Comparison of ENCODE assay signal across 19 cellular contexts in the genomic region with DNA sequence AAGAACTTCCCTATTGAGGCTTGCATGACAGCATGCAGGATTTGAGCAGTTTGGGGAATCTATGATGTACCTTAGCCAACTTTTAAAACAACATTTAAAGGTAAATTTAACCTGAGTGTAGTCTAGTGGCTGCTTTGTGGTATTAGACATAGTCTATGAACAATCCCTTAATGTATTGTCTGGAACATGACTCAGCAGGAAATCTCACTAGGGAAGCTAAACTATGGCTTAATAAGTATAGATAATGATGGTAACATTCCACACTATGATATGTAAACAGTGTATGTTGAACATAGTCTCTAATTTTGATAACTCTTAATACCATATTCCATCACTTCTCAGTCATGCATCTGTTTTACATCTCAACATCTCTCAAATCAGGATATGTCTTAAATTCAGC. TPM values are rescaled to one million over a fixed set of nuclear protein-coding genes. Genes with fewer than 3 reads are reported as not detected.
DNase-seq lines count a peak whose midpoint lies in the region; ATAC-seq, FAIRE-seq and TF ChIP-seq lines count a peak whose summit lies in the region.
"Had no signal": no experiment of that assay in that cellular context is flagged by ENCODE, and none has a peak within 500 bp of the region (broad histone marks: within the 10 kb centered on the region; RNA-seq: fewer than 3 reads in every experiment).

No MANE protein-coding gene starts in this region.

- in situ Hi-C loops in HepG2 (cut with HindIII; ENCODE audit: extremely low pct_ligation_motif_present, low pct_unique_long_range_greater_than_20kb) = no loop called here

- H3K27ac ChIP-seq in HepG2 (ENCODE audit: extremely low read length, insufficient read depth, low read length) (peak overlapping the region; percentile 92), right lobe of liver (no peak overlapping the region), fibroblast of lung (ENCODE audit: insufficient read depth, low read length) (no peak overlapping the region), thyroid gland (peak overlapping the region in 1 of 3 donors; percentile 85)
- H3K27ac ChIP-seq: dorsolateral prefrontal cortex, gastroesophageal sphincter, pancreas, spleen had no signal

- no peak for TF ChIP-seq POLR2A in HepG2 (IDR thresholded peaks at IDR 0.05; ENCODE audit: insufficient read depth in 1 of 2, low read depth in 2 of 2, low read length in 2 of 2)
- TF ChIP-seq POLR2A in right lobe of liver (IDR thresholded peaks at IDR 0.05) = no peak
- no peak for TF ChIP-seq POLR2A in thyroid gland (IDR thresholded peaks at IDR 0.05)

- no peak for TF ChIP-seq CTCF in HepG2 (CRISPR knock-in tag; IDR thresholded peaks at IDR 0.05)
- no peak for TF ChIP-seq CTCF in right lobe of liver (IDR thresholded peaks at IDR 0.05)
- TF ChIP-seq CTCF in fibroblast of lung (conservative IDR thresholded peaks at IDR 0.05 in 1 of 2, IDR thresholded peaks at IDR 0.05 in 1 of 2; ENCODE audit: low read depth in 1 of 2, low read length in 2 of 2) = no peak
- no peak for TF ChIP-seq CTCF in thyroid gland (IDR thresholded peaks at IDR 0.05)

- BruUV-seq in HepG2 (replicated peaks; lab: Mats Ljungman, UMichigan) = no TSS peak

- no peaks in the 10 kb centered on the region for H3K9me3 ChIP-seq in HepG2 (ENCODE audit: low read length)
- H3K9me3 ChIP-seq in right lobe of liver = no peaks in the 10 kb centered on the region
- H3K9me3 ChIP-seq in fibroblast of lung (ENCODE audit: control insufficient read depth, insufficient read depth, low read depth, low read length) = no peaks in the 10 kb centered on the region
- no peaks in the 10 kb centered on the region for H3K9me3 ChIP-seq in thyroid gland
- H3K9me3 ChIP-seq in MG63 = no peaks in the 10 kb centered on the region
- H3K9me3 ChIP-seq: gastroesophageal sphincter, mucosa of descending colon, pancreas, spleen had no signal

- no peak for TF ChIP-seq EP300 in HepG2 (IDR thresholded peaks at IDR 0.05; ENCODE audit: low read depth in 2 of 2, low read length in 2 of 2)
- TF ChIP-seq EP300 in HepG2 (CRISPR knock-in tag; IDR thresholded peaks at IDR 0.05; ENCODE audit: borderline replicate concordance) = no peak

- intact Hi-C loops in HepG2 (cut with micrococcal nuclease; ENCODE audit: unreplicated experiment) (loop anchor here (5.0 kb wide), 1 partner anchor 119 kb away; a partner anchor contains a TSS), right lobe of liver (cut with DNase I) (no loop called here), thyroid gland (cut with DNase I) (no loop called here)

- no peak for TF ChIP-seq RAD21 in HepG2 (CRISPR knock-in tag; IDR thresholded peaks at IDR 0.05)

- DNase-seq in HepG2 (ENCODE audit: low spot score) (peak; percentile 50), right lobe of liver (no peak), fibroblast of lung (ENCODE audit: low read depth in 2 of 2) (peak; percentile 50 to 58), thyroid gland (no peak), 8988T (no peak), MG63 (no peak)
- DNase-seq: activated CD4-positive, alpha-beta T cell treated with anti-CD3 and anti-CD28 coated beads, Interleukin-2, amount 50 U/mL, for 1 hour; activated T-cell treated with anti-CD3 and anti-CD28 coated beads, Interleukin-2, amount 50 U/mL, for 4 hours; dorsolateral prefrontal cortex; mucosa of descending colon; NCI-H146; NCI-H524 treated with DMSO at 0.1 percent for 48 hours; pancreas; spleen had no signal

- POLR2A ChIA-PET in HepG2 (lab: Yijun Ruan, JAX) = interaction anchor here (3.9 kb wide), 1 partner anchor 37 kb away, joined by 41 read pairs; no protein-coding TSS in a partner anchor

- H4K20me1 ChIP-seq in HepG2 (ENCODE audit: insufficient read depth, low read length) (no peaks in the 10 kb centered on the region), fibroblast of lung (ENCODE audit: control insufficient read depth, extremely low read depth, insufficient read depth, low read length) (no peaks in the 10 kb centered on the region)

- no peak for FAIRE-seq in HepG2 (lab: Jason Lieb, UNC)
- FAIRE-seq: pancreas had no signal

- H3K79me2 ChIP-seq in HepG2 (ENCODE audit: insufficient read depth, low read length) = peaks cover 7% of the 10 kb centered on the region
- H3K79me2 ChIP-seq in fibroblast of lung (ENCODE audit: control insufficient read depth, insufficient read depth, low read length) = no peaks in the 10 kb centered on the region

- H3K4me1 ChIP-seq in HepG2 (ENCODE audit: insufficient read depth, low read length) (peaks cover 81% of the 10 kb centered on the region), right lobe of liver (no peaks in the 10 kb centered on the region), fibroblast of lung (ENCODE audit: control insufficient read depth, extremely low read depth, insufficient read depth, low read length) (no peaks in the 10 kb centered on the region), thyroid gland (peaks cover 40 to 43% of the 10 kb centered on the region in 2 donors)

- H3K9ac ChIP-seq in HepG2 (ENCODE audit: insufficient read depth, low read depth, low read length) (no peak overlapping the region; the same call in 1 of the 2 replicates), fibroblast of lung (ENCODE audit: insufficient read depth, low read length) (no peak overlapping the region)

- H3K36me3 ChIP-seq in HepG2 (replicated peaks in 1 of 2; ENCODE audit: control insufficient read depth in 1 of 2, insufficient read depth in 2 of 2, low read length in 2 of 2) (peaks cover 0 to 2% of the 10 kb centered on the region in 2 experiments; a peak in 2 of 5 replicates), right lobe of liver (no peaks in the 10 kb centered on the region), fibroblast of lung (ENCODE audit: control insufficient read depth, insufficient read depth, low read length) (no peaks in the 10 kb centered on the region), thyroid gland (no peaks in the 10 kb centered on the region), MG63 (peaks cover 23% of the 10 kb centered on the region)
- H3K36me3 ChIP-seq: pancreas had no signal

- H3K4me3 ChIP-seq in HepG2 (replicated peaks in 1 of 3; ENCODE audit: insufficient read depth in 1 of 3, low read depth in 2 of 3, low read length in 3 of 3) (no peak overlapping the region), right lobe of liver (no peak overlapping the region), fibroblast of lung (replicated peaks in 1 of 4; ENCODE audit: control extremely low read depth in 1 of 4, insufficient read depth in 1 of 4, low read depth in 3 of 4, low read length in 4 of 4) (no peak overlapping the region), thyroid gland (replicated peaks in 1 of 3) (no peak overlapping the region), MG63 (no peak overlapping the region)
- H3K4me3 ChIP-seq: dorsolateral prefrontal cortex, gastroesophageal sphincter, mucosa of descending colon, pancreas, spleen had no signal

- H3K4me2 ChIP-seq in HepG2 (ENCODE audit: low read depth, low read length) (no peak overlapping the region), fibroblast of lung (ENCODE audit: extremely low read depth, insufficient read depth, low read length) (no peak overlapping the region)

- ATAC-seq in HepG2 (no peak), right lobe of liver (no peak), SK-N-SH treated with all-trans-retinoic acid at 6 μM for 48 hours (peak; percentile 68), HG03354 (IDR thresholded peaks at IDR 0.05; ENCODE audit: poor library complexity, severe bottlenecking, unreplicated experiment) (no peak)
- ATAC-seq: activated T-cell treated with anti-CD3 and anti-CD28 coated beads, Interleukin-2, amount 50 U/mL, for 4 hours; gastroesophageal sphincter; mucosa of descending colon; pancreas had no signal

- CTCF ChIA-PET in HepG2 (lab: Yijun Ruan, JAX; ENCODE audit: low intra/inter-chr PET ratio, low total read pairs) = no interaction called here

- no peaks in the 10 kb centered on the region for H3K27me3 ChIP-seq in HepG2 (ENCODE audit: control insufficient read depth in 1 of 2, insufficient read depth in 2 of 2, low read length in 2 of 2)
- no peaks in the 10 kb centered on the region for H3K27me3 ChIP-seq in right lobe of liver
- no peaks in the 10 kb centered on the region for H3K27me3 ChIP-seq in fibroblast of lung (ENCODE audit: control insufficient read depth, insufficient read depth, low read length)
- no peaks in the 10 kb centered on the region for H3K27me3 ChIP-seq in thyroid gland
- H3K27me3 ChIP-seq in MG63 = no peaks in the 10 kb centered on the region
- H3K27me3 ChIP-seq: dorsolateral prefrontal cortex, gastroesophageal sphincter, pancreas, spleen had no signal

- no peak overlapping the region for H2AFZ ChIP-seq in HepG2 (ENCODE audit: low read length)
- no peak overlapping the region for H2AFZ ChIP-seq in fibroblast of lung (ENCODE audit: low read length)

RNA-seq across cellular contexts. Expression of a gene that starts 52.1 kb away (rescaled TPM):
- total RNA-seq in HepG2 (2016; rRNA removed; fragmentation: Illumina TruSeq; extraction: Trizol) = not detected in 2 replicates
- total RNA-seq in HepG2 (2016; cell fraction: cytosol; rRNA removed; fragmentation: Illumina TruSeq; extraction: Trizol; ENCODE audit: low read depth) = 0.35 TPM in 1 of 2 replicates, not detected in the other
- not detected in 2 replicates for total RNA-seq in HepG2 (2016; cell fraction: insoluble cytoplasmic fraction; rRNA removed; fragmentation: Illumina TruSeq; extraction: Trizol)
- total RNA-seq in HepG2 (2016; cell fraction: membrane; rRNA removed; fragmentation: Illumina TruSeq; extraction: Trizol) = 0.07 and 0.40 TPM in 2 replicates
- not detected in 2 replicates for total RNA-seq in HepG2 (2016; cell fraction: nucleus; rRNA removed; fragmentation: Illumina TruSeq; extraction: Trizol)
- 5.1 and 6.2 TPM in 2 replicates for polyA plus RNA-seq in HepG2 (2011; rRNA removed)
- 1.6 and 1.7 TPM in 2 replicates for polyA plus RNA-seq in HepG2 (2011; cell fraction: cytosol; rRNA removed)
- polyA plus RNA-seq in HepG2 (2011; cell fraction: nucleus; rRNA removed) = 21.0 and 30.1 TPM in 2 replicates
- polyA plus RNA-seq in HepG2 (2012) = 1.9 and 3.9 TPM in 2 replicates
- not detected in 2 replicates for polyA plus RNA-seq in HepG2 (2016; cell fraction: cytosol; fragmentation: Illumina TruSeq; extraction: Trizol; ENCODE audit: low read depth)
- not detected in 2 replicates for polyA plus RNA-seq in HepG2 (2016; cell fraction: insoluble cytoplasmic fraction; fragmentation: Illumina TruSeq; extraction: Trizol; ENCODE audit: low read depth)
- polyA plus RNA-seq in HepG2 (2016; cell fraction: membrane; fragmentation: Illumina TruSeq; extraction: Trizol; ENCODE audit: low read depth) = not detected in 2 replicates
- polyA plus RNA-seq in HepG2 (2016; cell fraction: nucleus; fragmentation: Illumina TruSeq; extraction: Trizol; ENCODE audit: insufficient read depth, low read depth) = not detected in 2 replicates
- 8.9 and 232 TPM in 2 replicates for polyA minus RNA-seq in HepG2 (2011; rRNA and poly(A)+ RNA removed; ENCODE audit: low replicate concordance)
- 2.2 and 2.3 TPM in 2 replicates for polyA minus RNA-seq in HepG2 (2011; cell fraction: cytosol; rRNA and poly(A)+ RNA removed)
- polyA minus RNA-seq in HepG2 (2011; cell fraction: nucleus; rRNA and poly(A)+ RNA removed) = 7.0 and 7.5 TPM in 2 replicates
- total RNA-seq in right lobe of liver = not detected
- not detected in 2 replicates for total RNA-seq in fibroblast of lung
- polyA plus RNA-seq in fibroblast of lung = not detected in 2 replicates
- polyA plus RNA-seq in fibroblast of lung (2012) = not detected in 2 replicates
- polyA minus RNA-seq in fibroblast of lung (ENCODE audit: low replicate concordance) = 0.37 TPM in 1 of 2 replicates, not detected in the other
- not detected for total RNA-seq in thyroid gland
- total RNA-seq in MG63 (2014; rRNA removed; shearing (Covaris generic); ENCODE audit: low replicate concordance) = not detected in 2 replicates
- total RNA-seq: activated T-cell treated with anti-CD3 and anti-CD28 coated beads, Interleukin-2, amount 50 U/mL, for 4 hours; gastroesophageal sphincter; mucosa of descending colon; subcutaneous adipose tissue; T-helper 2 cell treated with Interferon-gamma antibody and Interleukin-4, amounts not matched to agents 100 ng/mL and 5 ng/mL, for 36 hours had no signal

Comparison
In these comparisons a context has a peak if more than half of its experiments do, and no peak if none do; other contexts are left out.
1. DNase-seq: peak in HepG2 (single experiment) and fibroblast of lung (2 of 2); none in right lobe of liver (0 of 3), thyroid gland (0 of 2), 8988T (single experiment) and MG63 (single experiment).